Comparison of ENCODE assay signal across 19 cellular contexts in genomic region chr3:182183716-182184430, GRCh38.
DNase-seq lines count a peak whose midpoint lies in the region; ATAC-seq, FAIRE-seq and TF ChIP-seq lines count a peak whose summit lies in the region.
"Had no signal": no experiment of that assay in that cellular context is flagged by ENCODE, and none has a peak within 500 bp of the region (broad histone marks: within the 10 kb centered on the region; RNA-seq: fewer than 3 reads in every experiment).

No MANE protein-coding gene starts in this region.

- no peak overlapping the region for H3K4me3 Mint-ChIP-seq in Calu3 (ENCODE audit: low read depth, unreplicated experiment)
- H3K4me3 Mint-ChIP-seq in neural progenitor cell = no peak overlapping the region
- no peak overlapping the region for H3K4me3 Mint-ChIP-seq in T-helper 17 cell
- H3K4me3 Mint-ChIP-seq: CD4-positive, alpha-beta memory T cell; T-cell had no signal

- H3K27me3 ChIP-seq in H1 (replicated peaks in 1 of 4; ENCODE audit: control insufficient read depth in 3 of 4, extremely low read depth in 1 of 4, insufficient read depth in 3 of 4, low read length in 3 of 4) = no peaks in the 10 kb centered on the region
- no peaks in the 10 kb centered on the region for H3K27me3 ChIP-seq in neural progenitor cell
- H3K27me3 ChIP-seq in tibial artery = no peaks in the 10 kb centered on the region
- H3K27me3 ChIP-seq: BE2C had no signal

- no peaks in the 10 kb centered on the region for H3K27me3 Mint-ChIP-seq in Calu3 (ENCODE audit: unreplicated experiment)
- H3K27me3 Mint-ChIP-seq in neural progenitor cell (ENCODE audit: insufficient read depth, low read depth) = peaks cover 5% of the 10 kb centered on the region
- no peaks in the 10 kb centered on the region for H3K27me3 Mint-ChIP-seq in T-helper 17 cell
- H3K27me3 Mint-ChIP-seq: CD4-positive, alpha-beta memory T cell; T-cell had no signal

- 75% methylated on average over 6 of the region's 6 CpGs; no CpG with 5 or more reads in 1 of the 2 experiments for WGBS in H1 (ENCODE audit: extremely low coverage in 1 of 2, insufficient coverage in 1 of 2, insufficient read length in 1 of 2, insufficient replicate concordance in 2 of 2, low coverage in 1 of 2, low lambda C conversion rate in 2 of 2, missing lambda C conversion rate in 1 of 2), 2 experiments

- intact Hi-C loops in Calu3 (cut with micrococcal nuclease; ENCODE audit: unreplicated experiment) = loop anchor here (2.0 to 10.0 kb wide), 2 partner anchors 29 to 301 kb away; no protein-coding TSS in a partner anchor
- intact Hi-C loops in tibial artery (cut with DNase I; ENCODE audit: low total_unique reads) = no loop called here

- H2BK15ac ChIP-seq in H1 (ENCODE audit: low read length) = no peak overlapping the region

- no TSS peak for BruUV-seq in Calu3 (replicated peaks; lab: Mats Ljungman, UMichigan)

- peaks cover 0 to 4% of the 10 kb centered on the region in 2 experiments; a peak in 1 of 4 replicates for H3K9me3 ChIP-seq in H1 (ENCODE audit: insufficient read depth in 2 of 2, low read depth in 1 of 2, low read length in 1 of 2)
- H3K9me3 ChIP-seq in neural progenitor cell (ENCODE audit: low read depth) = no peaks in the 10 kb centered on the region
- H3K9me3 ChIP-seq in T-helper 17 cell (ENCODE audit: control insufficient read depth, low read length, poor library complexity, severe bottlenecking) = no peaks in the 10 kb centered on the region
- H3K9me3 ChIP-seq in tibial artery = no peaks in the 10 kb centered on the region
- H3K9me3 ChIP-seq: BE2C, SK-N-SH had no signal

- TF ChIP-seq CTCF in Calu3 (IDR thresholded peaks at IDR 0.05; ENCODE audit: unreplicated experiment) = no peak
- no peak for TF ChIP-seq CTCF in H1 (IDR thresholded peaks at IDR 0.05; ENCODE audit: control extremely low read depth in 1 of 3, insufficient read depth in 1 of 3, low read depth in 1 of 3, low read length in 3 of 3)
- no peak for TF ChIP-seq CTCF in neural progenitor cell (IDR thresholded peaks at IDR 0.05)
- no peak for TF ChIP-seq CTCF in tibial artery (IDR thresholded peaks at IDR 0.05)

- H3K4me3 ChIP-seq in H1 (ENCODE audit: extremely low read depth in 1 of 4, insufficient read depth in 2 of 4, low read depth in 3 of 4, low read length in 4 of 4) (no peak overlapping the region), neural progenitor cell (no peak overlapping the region), tibial artery (no peak overlapping the region)
- H3K4me3 ChIP-seq: GM12878 had no signal

- no peak overlapping the region for H3K4ac ChIP-seq in H1 (replicated peaks; ENCODE audit: insufficient read length, low read depth, low read length)

- peak; percentile 7 for FAIRE-seq in H1 (lab: Jason Lieb, UNC)
- FAIRE-seq: GM12878, GM18507 had no signal

- H3K79me1 ChIP-seq in H1 (ENCODE audit: low read depth, low read length) = no peaks in the 10 kb centered on the region

- H3K36me3 Mint-ChIP-seq in Calu3 (ENCODE audit: insufficient read depth, unreplicated experiment) = no peaks in the 10 kb centered on the region
- H3K36me3 Mint-ChIP-seq in neural progenitor cell = no peaks in the 10 kb centered on the region
- H3K36me3 Mint-ChIP-seq in T-helper 17 cell (ENCODE audit: low read depth) = no peaks in the 10 kb centered on the region
- H3K36me3 Mint-ChIP-seq: CD4-positive, alpha-beta memory T cell; T-cell had no signal

- H3K4me1 ChIP-seq in H1 (replicated peaks in 1 of 4; ENCODE audit: control insufficient read depth in 3 of 4, insufficient read depth in 4 of 4, low read length in 3 of 4) (peaks cover 0 to 21% (median 9%) of the 10 kb centered on the region in 4 experiments; a peak in 5 of 7 replicates), neural progenitor cell (peaks cover 42% of the 10 kb centered on the region), tibial artery (no peaks in the 10 kb centered on the region)

- no peaks in the 10 kb centered on the region for H3K79me2 ChIP-seq in H1 (ENCODE audit: control insufficient read depth in 1 of 2, insufficient read depth in 2 of 2, low read length in 2 of 2)
- H3K79me2 ChIP-seq in neural progenitor cell (ENCODE audit: low read depth) = no peaks in the 10 kb centered on the region

- TF ChIP-seq RAD21 in H1 (IDR thresholded peaks at IDR 0.05 in 1 of 2, conservative IDR thresholded peaks at IDR 0.05 in 1 of 2; ENCODE audit: low read depth in 2 of 2, low read length in 2 of 2) = no peak

- DNase-seq in Calu3 (no peak), HT1080 (ENCODE audit: low read depth) (peak; percentile 72), H1 (ENCODE audit: low read depth in 1 of 2, low spot score in 2 of 2) (no peak), neural progenitor cell (ENCODE audit: low spot score) (peak; percentile 12), T-helper 17 cell (no peak), NOMO-1 treated with DMSO at 0.1 percent for 48 hours (lab: John Stamatoyannopoulos, UW; ENCODE audit: unreplicated experiment) (no peak), NCI-H345 treated with DMSO at 0.1 percent for 48 hours (lab: John Stamatoyannopoulos, UW; ENCODE audit: unreplicated experiment) (no peak), tibial artery (no peak)
- DNase-seq: BE2C; CD4-positive, alpha-beta memory T cell; GDM1; NCI-H2029; NCI-H2171; NCI-H446 treated with DMSO at 0.1 percent for 48 hours; NCI-H748 treated with DMSO at 0.1 percent for 48 hours; SK-N-SH; T-cell had no signal

- no peak overlapping the region for H3K18ac ChIP-seq in H1 (ENCODE audit: extremely low read depth, low read length)

- H3K4me1 Mint-ChIP-seq in Calu3 (ENCODE audit: low read depth, unreplicated experiment) (peaks cover 43% of the 10 kb centered on the region), neural progenitor cell (peaks cover 46% of the 10 kb centered on the region), T-helper 17 cell (no peaks in the 10 kb centered on the region)
- H3K4me1 Mint-ChIP-seq: CD4-positive, alpha-beta memory T cell; T-cell had no signal

- H3K36me3 ChIP-seq in H1 (ENCODE audit: control insufficient read depth in 2 of 4, insufficient read depth in 4 of 4, low read length in 3 of 4) (no peaks in the 10 kb centered on the region), neural progenitor cell (no peaks in the 10 kb centered on the region), tibial artery (no peaks in the 10 kb centered on the region)
- H3K36me3 ChIP-seq: BE2C had no signal

- H3K9ac ChIP-seq in H1 (replicated peaks in 1 of 4; ENCODE audit: extremely low read depth in 1 of 4, low read depth in 3 of 4, low read length in 3 of 4) (no peak overlapping the region), neural progenitor cell (no peak overlapping the region)
- H3K9ac ChIP-seq: SK-N-SH had no signal

- no peaks in the 10 kb centered on the region; the same call in 1 of the 2 replicates for H3K23me2 ChIP-seq in H1 (ENCODE audit: low read depth, low read length)

- no peaks in the 10 kb centered on the region for H3K9me3 Mint-ChIP-seq in Calu3 (ENCODE audit: low read depth, unreplicated experiment)
- peaks cover 7% of the 10 kb centered on the region for H3K9me3 Mint-ChIP-seq in neural progenitor cell

- no peak overlapping the region for H2AK5ac ChIP-seq in H1 (ENCODE audit: low read depth, low read length)

- no peak overlapping the region for H2BK12ac ChIP-seq in H1 (ENCODE audit: low read depth, low read length)

- H2BK5ac ChIP-seq in H1 (ENCODE audit: low read depth, low read length) = peak overlapping the region; percentile 38; the same call in 1 of the 2 replicates

- no peak for TF ChIP-seq EP300 in H1 (IDR thresholded peaks at IDR 0.05; ENCODE audit: borderline replicate concordance in 1 of 2, low read depth in 2 of 2, low read length in 2 of 2)

- H2BK20ac ChIP-seq in H1 (ENCODE audit: low read length) = 0 out of 2 replicates have a peak overlapping the region, but pooled peaks have one; percentile 68

- no peak overlapping the region for H3K23ac ChIP-seq in H1 (ENCODE audit: insufficient read length)

- POLR2A ChIA-PET in H1 (lab: Charles Lee; ENCODE audit: partially characterized antibody) = interaction anchor here (0.6 to 1.1 kb wide), 2 partner anchors 12 to 634 kb away, joined by 3 read pairs; no protein-coding TSS in a partner anchor

- no peak for TF ChIP-seq POLR2A in H1 (IDR thresholded peaks at IDR 0.05; ENCODE audit: control extremely low read depth in 1 of 2, low read depth in 2 of 2, low read length in 2 of 2)

- no peak overlapping the region for H2BK120ac ChIP-seq in H1 (replicated peaks; ENCODE audit: low read depth, low read length)

- CTCF ChIA-PET in Calu3 (lab: Charles Lee) = interaction anchor here (0.6 to 0.9 kb wide), 3 partner anchors 12 to 70 kb away, joined by 3 to 5 read pairs (median 3); no protein-coding TSS in a partner anchor
- CTCF ChIA-PET in H1 (lab: Charles Lee; ENCODE audit: partially characterized antibody) = interaction anchor here (0.6 to 1.5 kb wide), 2 partner anchors 29 to 51 kb away, joined by 3 to 4 read pairs; no protein-coding TSS in a partner anchor

- H4K91ac ChIP-seq in H1 (replicated peaks; ENCODE audit: insufficient read length, low read length) = no peak overlapping the region

- peaks cover 21% of the 10 kb centered on the region for H3F3A ChIP-seq in neural progenitor cell (ENCODE audit: low read depth)

- H3K27ac ChIP-seq in H1 (ENCODE audit: low read depth, low read length) (no peak overlapping the region), neural progenitor cell (no peak overlapping the region), tibial artery (no peak overlapping the region)

- no peak overlapping the region for H2AFZ ChIP-seq in H1 (ENCODE audit: low read length)
- peak overlapping the region; percentile 26 for H2AFZ ChIP-seq in neural progenitor cell (replicated peaks)

- H4K20me1 ChIP-seq in H1 (replicated peaks in 1 of 2; ENCODE audit: control insufficient read depth in 1 of 2, insufficient read depth in 2 of 2, low read length in 2 of 2) (no peaks in the 10 kb centered on the region), neural progenitor cell (ENCODE audit: low read depth) (no peaks in the 10 kb centered on the region)

- no peak overlapping the region for H4K5ac ChIP-seq in H1 (ENCODE audit: insufficient read length, low read depth, low read length)

- peak overlapping the region in 1 of 2 experiments; percentile 39; a peak in 2 of 4 replicates for H3K4me2 ChIP-seq in H1 (ENCODE audit: insufficient read depth in 1 of 2, low read depth in 2 of 2, low read length in 2 of 2)
- no peak overlapping the region for H3K4me2 ChIP-seq in neural progenitor cell
- H3K4me2 ChIP-seq: SK-N-SH had no signal

- H3K27ac Mint-ChIP-seq in Calu3 (ENCODE audit: unreplicated experiment) = peak overlapping the region; percentile 8
- H3K27ac Mint-ChIP-seq in neural progenitor cell = peak overlapping the region; percentile 73
- no peak overlapping the region for H3K27ac Mint-ChIP-seq in T-helper 17 cell
- H3K27ac Mint-ChIP-seq: CD4-positive, alpha-beta memory T cell; T-cell had no signal

- no peak overlapping the region for H4K8ac ChIP-seq in H1 (ENCODE audit: extremely low read depth, insufficient read depth, low read length)

- H3K56ac ChIP-seq in H1 (replicated peaks; ENCODE audit: insufficient read length, low read depth, low read length) = no peak overlapping the region

- ATAC-seq in T-helper 17 cell = no peak
- ATAC-seq: GM12878, T-cell had no signal

- H3K14ac ChIP-seq in H1 (ENCODE audit: insufficient read length) = no peak overlapping the region

TF ChIP-seq in H1, 55 proteins besides CTCF, POLR2A, EP300 and RAD21 (continues in another document):
- no peak for TF ChIP-seq GTF2F1 (IDR thresholded peaks at IDR 0.05; ENCODE audit: borderline replicate concordance, low read depth, low read length)
- no peak for TF ChIP-seq JUN (IDR thresholded peaks at IDR 0.05; ENCODE audit: low read depth, low read length)
- TF ChIP-seq BACH1 (IDR thresholded peaks at IDR 0.05; ENCODE audit: low read length) = no peak

Comparison
In these comparisons a context has a peak if more than half of its experiments do, and no peak if none do; other contexts are left out.
1. DNase-seq: peak in HT1080 (single experiment) and neural progenitor cell (single experiment); none in Calu3 (single experiment), H1 (0 of 2), T-helper 17 cell (0 of 3), NOMO-1 treated with DMSO at 0.1 percent for 48 hours (single experiment), NCI-H345 treated with DMSO at 0.1 percent for 48 hours (single experiment) and tibial artery (0 of 2).